25 cellular contexts compared by ENCODE assay signal in genomic region chr1:39699419-39699818, GRCh38. TPM values are rescaled to one million over a fixed set of nuclear protein-coding genes. Genes with fewer than 3 reads are reported as not detected.
DNase-seq lines count a peak whose midpoint lies in the region; ATAC-seq and TF ChIP-seq lines count a peak whose summit lies in the region.
"Had no signal": no experiment of that assay in that cellular context is flagged by ENCODE, and none has a peak within 500 bp of the region (broad histone marks: within the 10 kb centered on the region; RNA-seq: fewer than 3 reads in every experiment).

No MANE protein-coding gene starts in this region.

- no peak overlapping the region for H3K27ac Mint-ChIP-seq in Calu3 (ENCODE audit: unreplicated experiment)
- H3K27ac Mint-ChIP-seq in GM23338 = no peak overlapping the region
- H3K27ac Mint-ChIP-seq in glutamatergic neuron (ENCODE audit: unreplicated experiment) = no peak overlapping the region
- H3K27ac Mint-ChIP-seq in activated T-helper 17 cell treated with anti-CD3 and anti-CD28 coated beads, Interleukin-2, amount 50 U/mL, for 72 hours = no peak overlapping the region
- H3K27ac Mint-ChIP-seq: CD4-positive, alpha-beta memory T cell had no signal

- no peaks in the 10 kb centered on the region for H3K9me3 ChIP-seq in Karpas-422 (ENCODE audit: low read length)
- H3K9me3 ChIP-seq: BLaER1 treated with 17β-estradiol and CSF1 and Interleukin-3, amounts not matched to agents 10 nM and 100 nM; Caco-2; SJCRH30 had no signal

- peaks cover 93% of the 10 kb centered on the region for H3K27me3 ChIP-seq in GM23338 (ENCODE audit: insufficient read depth)
- no peaks in the 10 kb centered on the region for H3K27me3 ChIP-seq in Karpas-422 (ENCODE audit: low read length)
- H3K27me3 ChIP-seq: BLaER1 treated with 17β-estradiol and CSF1 and Interleukin-3, amounts not matched to agents 10 nM and 100 nM; SJCRH30 had no signal

- CTCF ChIA-PET in Calu3 (lab: Charles Lee) = no interaction called here

- no peaks in the 10 kb centered on the region for H3K9me2 ChIP-seq in GM23338 (ENCODE audit: insufficient read depth)
- no peaks in the 10 kb centered on the region for H3K9me2 ChIP-seq in Karpas-422 (replicated peaks; ENCODE audit: insufficient read depth, low read length)

- no peak overlapping the region for H3K9ac ChIP-seq in Karpas-422 (ENCODE audit: low read length)
- H3K9ac ChIP-seq: BLaER1 treated with 17β-estradiol and CSF1 and Interleukin-3, amounts not matched to agents 10 nM and 100 nM; GM23248 had no signal

- DNase-seq in Calu3 (no peak), GM23338 (ENCODE audit: low spot score) (peak; percentile 44), cardiac fibroblast (ENCODE audit: low read depth in 2 of 2) (no peak), glutamatergic neuron (no peak), posterior vena cava (ENCODE audit: low spot score) (no peak), Karpas-422 (no peak)
- DNase-seq in activated CD4-positive, alpha-beta T cell treated with anti-CD3 and anti-CD28 coated beads for 4 hours = no peak
- DNase-seq: Caco-2; CD4-positive, alpha-beta memory T cell; GDM1; GM23248; HCEC 1CT; KG1; NCI-H1105; NCI-H146; NCI-H2081; NCI-H2171 treated with DMSO at 0.1 percent for 48 hours; NCI-H446; NCI-H526; OCI-M1; SJCRH30 had no signal

- no peaks in the 10 kb centered on the region for H3F3A ChIP-seq in GM23338 (replicated peaks; ENCODE audit: low read depth)

- no peak overlapping the region for H2AFZ ChIP-seq in GM23338
- H2AFZ ChIP-seq in Karpas-422 (ENCODE audit: low read length) = no peak overlapping the region
- H2AFZ ChIP-seq: GM23248 had no signal

- H3K36me3 ChIP-seq in GM23338 (ENCODE audit: insufficient read depth) = no peaks in the 10 kb centered on the region
- no peaks in the 10 kb centered on the region for H3K36me3 ChIP-seq in Karpas-422 (ENCODE audit: insufficient read depth, low read length)
- H3K36me3 ChIP-seq: BLaER1 treated with 17β-estradiol and CSF1 and Interleukin-3, amounts not matched to agents 10 nM and 100 nM; SJCRH30 had no signal

- H3K4me3 Mint-ChIP-seq in Calu3 (ENCODE audit: low read depth, unreplicated experiment) (no peak overlapping the region), GM23338 (no peak overlapping the region), glutamatergic neuron (ENCODE audit: unreplicated experiment) (no peak overlapping the region)
- H3K4me3 Mint-ChIP-seq in activated T-helper 17 cell treated with anti-CD3 and anti-CD28 coated beads, Interleukin-2, amount 50 U/mL, for 72 hours = no peak overlapping the region
- H3K4me3 Mint-ChIP-seq: CD4-positive, alpha-beta memory T cell had no signal

- H3K36me3 Mint-ChIP-seq in Calu3 (ENCODE audit: insufficient read depth, unreplicated experiment) (no peaks in the 10 kb centered on the region), GM23338 (ENCODE audit: low read depth) (no peaks in the 10 kb centered on the region; the same call in 2 of the 3 replicates), glutamatergic neuron (ENCODE audit: unreplicated experiment) (no peaks in the 10 kb centered on the region)
- H3K36me3 Mint-ChIP-seq in activated T-helper 17 cell treated with anti-CD3 and anti-CD28 coated beads, Interleukin-2, amount 50 U/mL, for 72 hours (ENCODE audit: low read depth) = no peaks in the 10 kb centered on the region
- H3K36me3 Mint-ChIP-seq: CD4-positive, alpha-beta memory T cell had no signal

- H3K4me3 ChIP-seq in GM23338 = no peak overlapping the region
- H3K4me3 ChIP-seq in cardiac fibroblast (replicated peaks in 1 of 2; ENCODE audit: low read depth in 2 of 2, low read length in 2 of 2) = no peak overlapping the region
- no peak overlapping the region for H3K4me3 ChIP-seq in Karpas-422 (ENCODE audit: low read length)
- H3K4me3 ChIP-seq: BLaER1 treated with 17β-estradiol and CSF1 and Interleukin-3, amounts not matched to agents 10 nM and 100 nM; GM23248; SJCRH30 had no signal

- H3K4me1 ChIP-seq in GM23338 (ENCODE audit: insufficient read depth) (peaks cover 19% of the 10 kb centered on the region), Karpas-422 (ENCODE audit: low read length) (no peaks in the 10 kb centered on the region)
- H3K4me1 ChIP-seq: Caco-2 had no signal

- H3K4me1 Mint-ChIP-seq in Calu3 (ENCODE audit: low read depth, unreplicated experiment) (peaks cover 16% of the 10 kb centered on the region), GM23338 (peaks cover 36% of the 10 kb centered on the region), glutamatergic neuron (ENCODE audit: low read depth, unreplicated experiment) (peaks cover 5% of the 10 kb centered on the region)
- H3K4me1 Mint-ChIP-seq in activated T-helper 17 cell treated with anti-CD3 and anti-CD28 coated beads, Interleukin-2, amount 50 U/mL, for 72 hours = peaks cover 6% of the 10 kb centered on the region

- BruUV-seq in Calu3 (replicated peaks; lab: Mats Ljungman, UMichigan) = no TSS peak

- no peak for ATAC-seq in GM23338
- no peak for ATAC-seq in activated T-helper 17 cell treated with anti-CD3 and anti-CD28 coated beads, Interleukin-2, amount 50 U/mL, for 72 hours (replicated peaks)

- no peaks in the 10 kb centered on the region for H3K9me3 Mint-ChIP-seq in Calu3 (ENCODE audit: low read depth, unreplicated experiment)
- peaks cover 8% of the 10 kb centered on the region; the same call in 2 of the 3 replicates for H3K9me3 Mint-ChIP-seq in GM23338
- peaks cover 6% of the 10 kb centered on the region for H3K9me3 Mint-ChIP-seq in glutamatergic neuron (ENCODE audit: unreplicated experiment)
- H3K9me3 Mint-ChIP-seq in activated T-helper 17 cell treated with anti-CD3 and anti-CD28 coated beads, Interleukin-2, amount 50 U/mL, for 72 hours = no peaks in the 10 kb centered on the region
- H3K9me3 Mint-ChIP-seq: CD4-positive, alpha-beta memory T cell had no signal

- H3K27ac ChIP-seq in GM23338 (ENCODE audit: low read depth) (no peak overlapping the region), Karpas-422 (ENCODE audit: low read length) (no peak overlapping the region)
- H3K27ac ChIP-seq: BLaER1 treated with 17β-estradiol and CSF1 and Interleukin-3, amounts not matched to agents 10 nM and 100 nM; GM23248; SJCRH30 had no signal

- H3K4me2 ChIP-seq in GM23338 (no peak overlapping the region), Karpas-422 (ENCODE audit: low read depth, low read length, poor library complexity, severe bottlenecking) (no peak overlapping the region)
- H3K4me2 ChIP-seq: BLaER1 treated with 17β-estradiol and CSF1 and Interleukin-3, amounts not matched to agents 10 nM and 100 nM had no signal

- TF ChIP-seq CTCF in Calu3 (IDR thresholded peaks at IDR 0.05; ENCODE audit: unreplicated experiment) = peak; percentile 10
- TF ChIP-seq CTCF in GM23338 (conservative IDR thresholded peaks at IDR 0.05; ENCODE audit: low read depth in 2 of 2) = peak in 1 of 2 experiments; percentile 41; a peak in 2 of 4 replicates
- TF ChIP-seq CTCF in cardiac fibroblast (IDR thresholded peaks at IDR 0.05; ENCODE audit: low read depth, low read length) = peak; percentile 12
- peak; percentile 57 for TF ChIP-seq CTCF in glutamatergic neuron (IDR thresholded peaks at IDR 0.05; ENCODE audit: partially characterized antibody, unreplicated experiment)

- H4K20me1 ChIP-seq in GM23338 (replicated peaks; ENCODE audit: insufficient read depth) = no peaks in the 10 kb centered on the region
- no peaks in the 10 kb centered on the region for H4K20me1 ChIP-seq in Karpas-422 (ENCODE audit: insufficient read depth, low read depth, low read length)
- H4K20me1 ChIP-seq: BLaER1 treated with 17β-estradiol and CSF1 and Interleukin-3, amounts not matched to agents 10 nM and 100 nM had no signal

- intact Hi-C loops in Calu3 (cut with micrococcal nuclease; ENCODE audit: unreplicated experiment) (no loop called here), posterior vena cava (cut with DNase I) (no loop called here)

- H3K27me3 Mint-ChIP-seq in Calu3 (ENCODE audit: unreplicated experiment) = peaks cover 79% of the 10 kb centered on the region
- H3K27me3 Mint-ChIP-seq in GM23338 (ENCODE audit: insufficient read depth, low read depth, poor library complexity) = peaks cover 91% of the 10 kb centered on the region
- H3K27me3 Mint-ChIP-seq in glutamatergic neuron (ENCODE audit: unreplicated experiment) = peaks cover 21% of the 10 kb centered on the region
- peaks cover 3% of the 10 kb centered on the region for H3K27me3 Mint-ChIP-seq in activated T-helper 17 cell treated with anti-CD3 and anti-CD28 coated beads, Interleukin-2, amount 50 U/mL, for 72 hours
- H3K27me3 Mint-ChIP-seq: CD4-positive, alpha-beta memory T cell had no signal

- H3K79me2 ChIP-seq in GM23338 (replicated peaks; ENCODE audit: insufficient read depth) (no peaks in the 10 kb centered on the region), Karpas-422 (ENCODE audit: low read length) (no peaks in the 10 kb centered on the region)

RNA-seq across cellular contexts. Expression of gene HPCAL4, which starts 8.2 kb away (rescaled TPM):
- total RNA-seq in Calu3 (2022) (not detected in 2 replicates), glutamatergic neuron (ENCODE audit: unreplicated experiment) (not detected), posterior vena cava (under 1 TPM in 1 of 2 donors, not detected in 1; 0.09 TPM)
- total RNA-seq in GM23338 (2014; rRNA removed; shearing (Covaris generic)) = 1.1 and 1.2 TPM in 2 replicates
- 0.08 and 0.12 TPM in 2 replicates for polyA plus RNA-seq in GM23338 (2016; fragmentation: Nextera tagmentation; extraction: Ambion mirVana)
- 1 to 10 TPM in 1 of 2 donors, under 1 TPM in 1; 0.50 to 1.2 TPM for total RNA-seq in activated T-helper 17 cell treated with anti-CD3 and anti-CD28 coated beads, Interleukin-2, amount 50 U/mL, for 72 hours
- total RNA-seq in Karpas-422 (2014; rRNA removed; shearing (Covaris generic); ENCODE audit: low replicate concordance) = 0.15 TPM in 1 of 2 replicates, not detected in the other
- total RNA-seq: A673, GM23248 had no signal
- polyA plus RNA-seq: GM23248 had no signal

RNA-seq across cellular contexts. Expression of gene NT5C1A, which starts 27.5 kb away (rescaled TPM):
- not detected in 2 replicates for total RNA-seq in Calu3 (2022)
- not detected in 2 replicates for total RNA-seq in GM23338 (2014; rRNA removed; shearing (Covaris generic))
- not detected in 2 replicates for polyA plus RNA-seq in GM23338 (2016; fragmentation: Nextera tagmentation; extraction: Ambion mirVana)
- not detected for total RNA-seq in glutamatergic neuron (ENCODE audit: unreplicated experiment)
- total RNA-seq in activated T-helper 17 cell treated with anti-CD3 and anti-CD28 coated beads, Interleukin-2, amount 50 U/mL, for 72 hours = not detected
- total RNA-seq in posterior vena cava = 1 to 10 TPM in 1 of 2 donors, under 1 TPM in 1; 0.71 to 1.1 TPM
- 0.52 and 0.61 TPM in 2 replicates for total RNA-seq in Karpas-422 (2014; rRNA removed; shearing (Covaris generic); ENCODE audit: low replicate concordance)
- total RNA-seq: A673, Caco-2, Daoy, GM23248 had no signal
- polyA plus RNA-seq: CD4-positive, alpha-beta memory T cell; GM23248 had no signal

RNA-seq across cellular contexts. Expression of gene PPIE, which starts 39.3 kb away (rescaled TPM):
- total RNA-seq in Calu3 (2022) = 38.2 and 46.5 TPM in 2 replicates
- 24.3 and 27.8 TPM in 2 replicates for total RNA-seq in GM23338 (2014; rRNA removed; shearing (Covaris generic))
- polyA plus RNA-seq in GM23338 (2016; fragmentation: Nextera tagmentation; extraction: Ambion mirVana) = 50.3 and 51.9 TPM in 2 replicates
- 28.8 TPM for total RNA-seq in glutamatergic neuron (ENCODE audit: unreplicated experiment)
- 10 to 100 TPM; 56.0 to 68.7 TPM for total RNA-seq in activated T-helper 17 cell treated with anti-CD3 and anti-CD28 coated beads, Interleukin-2, amount 50 U/mL, for 72 hours
- 10 to 100 TPM; 29.0 to 45.9 TPM for total RNA-seq in posterior vena cava
- total RNA-seq in Karpas-422 (2014; rRNA removed; shearing (Covaris generic); ENCODE audit: low replicate concordance) = 21.3 and 25.3 TPM in 2 replicates

RNA-seq across cellular contexts. Expression of gene HEYL, which starts 60.0 kb away (rescaled TPM):
- total RNA-seq in Calu3 (2022) (0.09 and 0.27 TPM in 2 replicates), glutamatergic neuron (ENCODE audit: unreplicated experiment) (9.0 TPM), posterior vena cava (10 to 100 TPM; 25.2 to 47.1 TPM)
- 4.1 and 4.5 TPM in 2 replicates for total RNA-seq in GM23338 (2014; rRNA removed; shearing (Covaris generic))
- polyA plus RNA-seq in GM23338 (2016; fragmentation: Nextera tagmentation; extraction: Ambion mirVana) = 1.6 and 1.8 TPM in 2 replicates
- total RNA-seq in activated T-helper 17 cell treated with anti-CD3 and anti-CD28 coated beads, Interleukin-2, amount 50 U/mL, for 72 hours = under 1 TPM in 1 of 2 donors, not detected in 1; 0.40 TPM
- not detected in 2 replicates for total RNA-seq in Karpas-422 (2014; rRNA removed; shearing (Covaris generic); ENCODE audit: low replicate concordance)
- total RNA-seq: Daoy, GM23248 had no signal
- polyA plus RNA-seq: GM23248 had no signal
